In the genomic region with DNA sequence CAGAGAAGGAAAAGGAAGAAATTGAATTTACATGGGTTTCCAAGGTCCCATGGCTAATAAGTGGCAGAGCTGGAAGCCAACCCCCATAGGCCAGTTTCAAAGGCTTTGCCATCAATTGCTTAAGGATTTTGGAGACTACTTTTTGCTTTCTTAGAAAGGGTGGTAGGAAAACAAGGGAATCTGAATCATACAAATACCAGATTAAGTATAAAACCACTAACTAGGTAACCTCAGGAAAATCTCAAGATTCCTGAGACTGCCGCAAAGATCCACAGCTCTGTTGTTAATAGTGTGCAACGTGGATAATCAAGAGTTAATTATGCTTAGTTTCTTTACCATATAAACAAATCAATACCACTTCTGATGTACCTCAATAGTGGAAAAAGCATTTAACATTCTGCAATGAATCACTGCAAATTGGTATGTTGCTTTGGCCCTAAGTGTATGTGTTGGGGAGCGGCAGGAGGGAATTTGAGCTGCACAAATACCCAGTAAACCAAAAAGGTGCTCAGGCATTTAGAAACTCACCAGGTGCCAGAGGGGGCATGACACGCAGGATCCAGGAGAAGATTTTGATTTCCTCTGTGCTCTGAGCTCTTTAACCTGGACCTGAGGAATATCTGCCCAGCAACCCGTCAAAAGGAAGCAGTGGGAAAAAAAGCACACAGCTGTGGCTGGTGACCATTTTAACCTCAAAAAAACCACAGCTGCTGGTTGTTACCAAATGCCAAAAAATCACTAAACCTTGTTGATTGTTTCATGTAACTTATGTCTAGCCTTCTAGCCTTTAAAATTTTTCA, we compare ENCODE assay signal across 12 cellular contexts. TPM values are rescaled to one million over a fixed set of nuclear protein-coding genes. Genes with fewer than 3 reads are reported as not detected.
DNase-seq lines count a peak whose midpoint lies in the region; ATAC-seq, FAIRE-seq and TF ChIP-seq lines count a peak whose summit lies in the region.
"Had no signal": no experiment of that assay in that cellular context is flagged by ENCODE, and none has a peak within 500 bp of the region (broad histone marks: within the 10 kb centered on the region; RNA-seq: fewer than 3 reads in every experiment).

No MANE protein-coding gene starts in this region.

- H3K36me3 ChIP-seq in fibroblast of lung (ENCODE audit: control insufficient read depth, insufficient read depth, low read length): no peaks in the 10 kb centered on the region
- H3K36me3 ChIP-seq: uterus had no signal

- peaks cover 14% of the 10 kb centered on the region for H3K4me1 ChIP-seq in fibroblast of lung (ENCODE audit: control insufficient read depth, extremely low read depth, insufficient read depth, low read length)
- H3K4me1 ChIP-seq: uterus had no signal

- no peaks in the 10 kb centered on the region for H3K9me3 ChIP-seq in fibroblast of lung (ENCODE audit: control insufficient read depth, insufficient read depth, low read depth, low read length)
- H3K9me3 ChIP-seq: uterus had no signal

- no peaks in the 10 kb centered on the region for H3K27me3 ChIP-seq in fibroblast of lung (ENCODE audit: control insufficient read depth, insufficient read depth, low read length)
- H3K27me3 ChIP-seq: uterus had no signal

- ATAC-seq in sciatic nerve (peak; percentile 42), HG02870 (IDR thresholded peaks at IDR 0.05; ENCODE audit: unreplicated experiment) (no peak), HG02938 (IDR thresholded peaks at IDR 0.05; ENCODE audit: unreplicated experiment) (no peak)

- H2AFZ ChIP-seq in fibroblast of lung (ENCODE audit: low read length): no peak overlapping the region

- TF ChIP-seq CTCF in fibroblast of lung (conservative IDR thresholded peaks at IDR 0.05 in 1 of 2, IDR thresholded peaks at IDR 0.05 in 1 of 2; ENCODE audit: low read depth in 1 of 2, low read length in 2 of 2): no peak

- TF ChIP-seq POLR2A in H54 (IDR thresholded peaks at IDR 0.05; ENCODE audit: low read depth, low read length): no peak

- no peaks in the 10 kb centered on the region for H3K79me2 ChIP-seq in fibroblast of lung (ENCODE audit: control insufficient read depth, insufficient read depth, low read length)

- no peak for DNase-seq in H54 (ENCODE audit: insufficient read length, low spot score)
- peak; percentile 11 for DNase-seq in OCI-M1 (lab: John Stamatoyannopoulos, UW)
- peak; percentile 74 to 81 for DNase-seq in fibroblast of lung (ENCODE audit: low read depth in 2 of 2)
- no peak for DNase-seq in sciatic nerve (ENCODE audit: low spot score)
- DNase-seq in T-helper 1 cell: no peak
- DNase-seq: amniotic stem cell; GOT3; NK-92 treated with Interleukin-12 subunit alpha and Interleukin-12 subunit beta, amount 100 ng/mL, for 24 hours; uterus had no signal

- no peak overlapping the region for H3K4me2 ChIP-seq in fibroblast of lung (ENCODE audit: extremely low read depth, insufficient read depth, low read length)

- H3K27ac ChIP-seq in fibroblast of lung (ENCODE audit: insufficient read depth, low read length): no peak overlapping the region
- H3K27ac ChIP-seq: uterus had no signal

- peak; percentile 78 for FAIRE-seq in H54 (lab: Jason Lieb, UNC)

- no peak overlapping the region for H3K9ac ChIP-seq in fibroblast of lung (ENCODE audit: insufficient read depth, low read length)

- H3K4me3 ChIP-seq in fibroblast of lung (replicated peaks in 1 of 4; ENCODE audit: control extremely low read depth in 1 of 4, insufficient read depth in 1 of 4, low read depth in 3 of 4, low read length in 4 of 4): no peak overlapping the region
- H3K4me3 ChIP-seq: uterus had no signal

- intact Hi-C loops in sciatic nerve (cut with DNase I): no loop called here

- no peaks in the 10 kb centered on the region for H4K20me1 ChIP-seq in fibroblast of lung (ENCODE audit: control insufficient read depth, extremely low read depth, insufficient read depth, low read length)

RNA-seq across cellular contexts. Expression of a gene that starts 22.0 kb away (rescaled TPM):
- total RNA-seq in fibroblast of lung: 0.17 and 0.77 TPM in 2 replicates
- polyA plus RNA-seq in fibroblast of lung: 0.41 TPM in 1 of 2 replicates, not detected in the other
- polyA plus RNA-seq in fibroblast of lung (2012): 0.47 TPM in 1 of 2 replicates, not detected in the other
- polyA minus RNA-seq in fibroblast of lung (ENCODE audit: low replicate concordance): not detected in 2 replicates
- total RNA-seq in sciatic nerve: not detected
- total RNA-seq: MCF 10A had no signal

RNA-seq across cellular contexts. Expression of a gene that starts 37.5 kb away (rescaled TPM):
- total RNA-seq in fibroblast of lung: under 0.01 TPM in 2 replicates
- 0.02 and 0.07 TPM in 2 replicates for polyA plus RNA-seq in fibroblast of lung
- polyA plus RNA-seq in fibroblast of lung (2012): 0.02 and 0.05 TPM in 2 replicates
- polyA minus RNA-seq in fibroblast of lung (ENCODE audit: low replicate concordance): 0.33 TPM in 1 of 2 replicates, not detected in the other
- 2.5 TPM for total RNA-seq in sciatic nerve
- total RNA-seq: MCF 10A had no signal

Comparison
In these comparisons a context has a peak if more than half of its experiments do, and no peak if none do; other contexts are left out.
1. DNase-seq: peak in OCI-M1 (single experiment) and fibroblast of lung (2 of 2); none in H54 (single experiment), sciatic nerve (single experiment) and T-helper 1 cell (0 of 5).